9 cellular contexts compared by ENCODE assay signal in the genomic region with DNA sequence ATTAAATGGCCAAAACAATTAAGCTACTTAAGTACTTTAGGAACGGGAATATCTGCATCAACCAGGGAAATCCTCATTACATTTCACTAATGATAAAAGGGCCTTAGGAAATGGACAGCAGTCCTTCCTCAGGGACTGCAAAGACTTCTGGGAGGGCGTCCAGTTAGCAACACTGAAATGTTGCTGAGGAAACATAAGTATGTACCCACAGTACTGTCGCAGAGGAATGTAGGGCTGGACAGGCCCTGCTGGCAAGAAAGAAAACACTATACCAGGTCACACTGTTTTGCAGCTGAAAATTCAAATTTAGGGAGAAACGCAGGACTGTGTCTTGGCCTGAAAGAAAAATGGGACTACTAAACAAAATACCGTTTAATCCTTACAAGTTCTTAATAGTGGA. TPM values are rescaled to one million over a fixed set of nuclear protein-coding genes. Genes with fewer than 3 reads are reported as not detected.
DNase-seq lines count a peak whose midpoint lies in the region; ATAC-seq and TF ChIP-seq lines count a peak whose summit lies in the region.
"Had no signal": no experiment of that assay in that cellular context is flagged by ENCODE, and none has a peak within 500 bp of the region (broad histone marks: within the 10 kb centered on the region; RNA-seq: fewer than 3 reads in every experiment).

No MANE protein-coding gene starts in this region.

- H3K4me1 ChIP-seq in liver (ENCODE audit: control insufficient read depth in 4 of 4, insufficient read depth in 4 of 4, low read length in 3 of 4) (peaks cover 0 to 28% (median 15%) of the 10 kb centered on the region in 4 donors), uterus (no peaks in the 10 kb centered on the region)

- peak overlapping the region; percentile 98 for H3K4me3 Mint-ChIP-seq in activated naive CD4-positive, alpha-beta T cell treated with anti-CD3 and anti-CD28 coated beads, Interleukin-2, amount 50 U/mL, for 24 hours

- H3K4me3 ChIP-seq in brain microvascular endothelial cell (ENCODE audit: low read depth, low read length) (peak overlapping the region; percentile 10), liver (ENCODE audit: low read depth in 1 of 3, low read length in 3 of 3) (peak overlapping the region in 2 of 3 donors; percentile 72 to 87), uterus (peak overlapping the region in 1 of 2 donors; percentile 91)

- in situ Hi-C loops in brain microvascular endothelial cell (cut with HindIII; ENCODE audit: low pct_ligation_motif_present, low sequenced_read_pairs): no loop called here

- TF ChIP-seq RAD21 in liver (IDR thresholded peaks at IDR 0.05): no peak

- peaks cover 62% of the 10 kb centered on the region for H3K4me1 Mint-ChIP-seq in activated naive CD4-positive, alpha-beta T cell treated with anti-CD3 and anti-CD28 coated beads, Interleukin-2, amount 50 U/mL, for 24 hours

- no peaks in the 10 kb centered on the region for H3K9me3 ChIP-seq in liver (ENCODE audit: control insufficient read depth in 4 of 4, low read length in 3 of 4)
- no peaks in the 10 kb centered on the region for H3K9me3 ChIP-seq in uterus

- H3K36me3 ChIP-seq in brain microvascular endothelial cell (replicated peaks): peaks cover 5% of the 10 kb centered on the region
- peaks cover 0 to 3% (median 0%) of the 10 kb centered on the region in 4 donors for H3K36me3 ChIP-seq in liver (ENCODE audit: control insufficient read depth in 4 of 4, insufficient read depth in 3 of 4, low read depth in 1 of 4, low read length in 3 of 4)
- H3K36me3 ChIP-seq in uterus: no peaks in the 10 kb centered on the region

- DNase-seq in activated naive CD4-positive, alpha-beta T cell treated with anti-CD3 and anti-CD28 coated beads, Interleukin-2, amount 50 U/mL, for 16 hours: no peak
- DNase-seq in brain microvascular endothelial cell (no peak), uterus (no peak)
- no peak for DNase-seq in effector CD8-positive, alpha-beta T cell (lab: John Stamatoyannopoulos, UW)
- DNase-seq in activated CD4-positive, alpha-beta T cell treated with anti-CD3 and anti-CD28 coated beads, Interleukin-2, amount 50 U/mL, for 4 hours: no peak
- DNase-seq: DMS79 treated with DMSO at 0.1 percent for 48 hours had no signal

- no peak for TF ChIP-seq POLR2A in uterus (IDR thresholded peaks at IDR 0.05)

- WGBS in liver: 86% methylated on average over 5 of the region's 5 CpGs

- H3K27ac Mint-ChIP-seq in activated naive CD4-positive, alpha-beta T cell treated with anti-CD3 and anti-CD28 coated beads, Interleukin-2, amount 50 U/mL, for 24 hours: peak overlapping the region; percentile 59

- intact Hi-C loops in uterus (cut with DNase I; ENCODE audit: low total_unique reads): no loop called here

- no peaks in the 10 kb centered on the region for H3K27me3 Mint-ChIP-seq in activated naive CD4-positive, alpha-beta T cell treated with anti-CD3 and anti-CD28 coated beads, Interleukin-2, amount 50 U/mL, for 24 hours

- H3K27ac ChIP-seq in brain microvascular endothelial cell (peak overlapping the region; percentile 86), liver (ENCODE audit: low read depth in 1 of 2, low read length in 2 of 2) (peak overlapping the region; percentile 83 to 94), uterus (peak overlapping the region; percentile 80 to 97)

- no peaks in the 10 kb centered on the region for H3K9me3 Mint-ChIP-seq in activated naive CD4-positive, alpha-beta T cell treated with anti-CD3 and anti-CD28 coated beads, Interleukin-2, amount 50 U/mL, for 24 hours

- peak overlapping the region in 1 of 2 donors; percentile 78 for H3K9ac ChIP-seq in liver (ENCODE audit: low read depth in 1 of 2, low read length in 2 of 2)

- H3K36me3 Mint-ChIP-seq in activated naive CD4-positive, alpha-beta T cell treated with anti-CD3 and anti-CD28 coated beads, Interleukin-2, amount 50 U/mL, for 24 hours: peaks cover 16% of the 10 kb centered on the region

- TF ChIP-seq CTCF in brain microvascular endothelial cell (IDR thresholded peaks at IDR 0.05; ENCODE audit: low read depth, low read length, missing control alignments): no peak
- TF ChIP-seq CTCF in liver (IDR thresholded peaks at IDR 0.05; ENCODE audit: low read depth, low read length, missing input control): no peak
- TF ChIP-seq CTCF in uterus (IDR thresholded peaks at IDR 0.05): no peak

- no peak for ATAC-seq in HG02678 (IDR thresholded peaks at IDR 0.05; ENCODE audit: unreplicated experiment)

- no peaks in the 10 kb centered on the region for H3K27me3 ChIP-seq in brain microvascular endothelial cell (replicated peaks)
- no peaks in the 10 kb centered on the region for H3K27me3 ChIP-seq in liver (ENCODE audit: control insufficient read depth in 4 of 4, insufficient read depth in 4 of 4, low read length in 3 of 4)
- no peaks in the 10 kb centered on the region for H3K27me3 ChIP-seq in uterus

TF ChIP-seq in liver, 16 proteins besides CTCF, POLR2A, EP300 and RAD21:
- TF ChIP-seq FOXA1 (IDR thresholded peaks at IDR 0.05) (no peak), FOXA2 (IDR thresholded peaks at IDR 0.05) (no peak), SP1 (IDR thresholded peaks at IDR 0.05) (no peak), GABPA (IDR thresholded peaks at IDR 0.05 in 1 of 2, conservative IDR thresholded peaks at IDR 0.05 in 1 of 2) (no peak), TAF1 (conservative IDR thresholded peaks at IDR 0.05) (no peak)
- TF ChIP-seq, protein P1, sequence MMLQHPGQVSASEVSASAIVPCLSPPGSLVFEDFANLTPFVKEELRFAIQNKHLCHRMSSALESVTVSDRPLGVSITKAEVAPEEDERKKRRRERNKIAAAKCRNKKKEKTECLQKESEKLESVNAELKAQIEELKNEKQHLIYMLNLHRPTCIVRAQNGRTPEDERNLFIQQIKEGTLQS (IDR thresholded peaks at IDR 0.05): no peak
- TF ChIP-seq, protein P2, sequence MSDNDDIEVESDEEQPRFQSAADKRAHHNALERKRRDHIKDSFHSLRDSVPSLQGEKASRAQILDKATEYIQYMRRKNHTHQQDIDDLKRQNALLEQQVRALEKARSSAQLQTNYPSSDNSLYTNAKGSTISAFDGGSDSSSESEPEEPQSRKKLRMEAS (IDR thresholded peaks at IDR 0.05): no peak
TF ChIP-seq in liver: peak in this region for 0.

RNA-seq across cellular contexts. Expression of a gene that starts 1.3 kb away (rescaled TPM):
- 10 to 100 TPM; 27.1 to 32.4 TPM for total RNA-seq in liver
- 10 to 100 TPM; 21.2 to 30.3 TPM for polyA plus RNA-seq in liver
- total RNA-seq in uterus: 10 to 100 TPM; 10.5 to 98.9 (median 27.5) TPM

RNA-seq across cellular contexts. Expression of a gene that starts 37.7 kb away (rescaled TPM):
- total RNA-seq in liver (100 to 1,000 TPM in 1 of 2 donors, 10 to 100 TPM in 1; 85.4 to 132 TPM), uterus (100 to 1,000 TPM in 1 of 4 donors, 10 to 100 TPM in 3; 19.4 to 112 (median 79.8) TPM)
- 100 to 1,000 TPM; 109 to 139 TPM for polyA plus RNA-seq in liver
